Comparison of ENCODE assay signal across 9 cellular contexts in genomic region chr16:6709736-6710135, GRCh38.
"Had no signal": no experiment of that assay in that cellular context is flagged by ENCODE, and none has a peak within 500 bp of the region (broad histone marks: within the 10 kb centered on the region; RNA-seq: fewer than 3 reads in every experiment).

No MANE protein-coding gene starts in this region.

- H3K9me3 ChIP-seq: HAP-1 had no signal

- H3K4me3 ChIP-seq: GM23248, HAP-1 had no signal

- H3K4me1 ChIP-seq: HAP-1 had no signal

- H3K27ac ChIP-seq: GM23248, HL-60 had no signal

- DNase-seq: GM23248, GOT3, H7, HFFc6, KBM-7 had no signal

- ATAC-seq: HCT116, HepG2 had no signal

- H3K36me3 ChIP-seq: HAP-1 had no signal
